In the genomic region with DNA sequence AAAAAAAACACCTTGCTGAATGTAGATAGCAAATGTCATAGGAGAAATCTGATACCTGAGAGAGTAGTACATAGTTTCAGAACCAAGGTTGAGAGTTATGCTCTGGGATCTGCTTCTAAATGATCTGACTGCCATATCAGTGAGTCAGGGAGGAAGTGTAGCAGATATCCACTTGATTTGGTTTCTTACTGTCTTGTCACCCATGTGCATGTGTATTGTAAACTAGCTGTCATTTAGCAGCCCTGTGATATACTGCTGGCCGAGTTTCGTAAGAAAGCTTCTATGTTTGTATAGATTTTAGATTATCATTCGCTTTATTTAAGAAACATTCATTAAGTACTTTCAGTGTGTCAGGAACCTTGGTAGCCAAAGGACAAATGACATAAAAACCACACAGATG, we compare ENCODE assay signal across 1 cellular context.
TF ChIP-seq lines count a peak whose summit lies in the region.

No MANE protein-coding gene starts in this region.

TF ChIP-seq in K562, 482 proteins besides CTCF, POLR2A, EP300 and RAD21 (continued from another document):
- TF ChIP-seq, protein P1, sequence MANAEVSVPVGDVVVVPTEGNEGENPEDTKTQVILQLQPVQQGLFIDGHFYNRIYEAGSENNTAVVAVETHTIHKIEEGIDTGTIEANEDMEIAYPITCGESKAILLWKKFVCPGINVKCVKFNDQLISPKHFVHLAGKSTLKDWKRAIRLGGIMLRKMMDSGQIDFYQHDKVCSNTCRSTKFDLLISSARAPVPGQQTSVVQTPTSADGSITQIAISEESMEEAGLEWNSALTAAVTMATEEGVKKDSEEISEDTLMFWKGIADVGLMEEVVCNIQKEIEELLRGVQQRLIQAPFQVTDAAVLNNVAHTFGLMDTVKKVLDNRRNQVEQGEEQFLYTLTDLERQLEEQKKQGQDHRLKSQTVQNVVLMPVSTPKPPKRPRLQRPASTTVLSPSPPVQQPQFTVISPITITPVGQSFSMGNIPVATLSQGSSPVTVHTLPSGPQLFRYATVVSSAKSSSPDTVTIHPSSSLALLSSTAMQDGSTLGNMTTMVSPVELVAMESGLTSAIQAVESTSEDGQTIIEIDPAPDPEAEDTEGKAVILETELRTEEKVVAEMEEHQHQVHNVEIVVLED (CRISPR knock-in tag; IDR thresholded peaks at IDR 0.05): no peak
